8 cellular contexts compared by ENCODE assay signal in the genomic region with DNA sequence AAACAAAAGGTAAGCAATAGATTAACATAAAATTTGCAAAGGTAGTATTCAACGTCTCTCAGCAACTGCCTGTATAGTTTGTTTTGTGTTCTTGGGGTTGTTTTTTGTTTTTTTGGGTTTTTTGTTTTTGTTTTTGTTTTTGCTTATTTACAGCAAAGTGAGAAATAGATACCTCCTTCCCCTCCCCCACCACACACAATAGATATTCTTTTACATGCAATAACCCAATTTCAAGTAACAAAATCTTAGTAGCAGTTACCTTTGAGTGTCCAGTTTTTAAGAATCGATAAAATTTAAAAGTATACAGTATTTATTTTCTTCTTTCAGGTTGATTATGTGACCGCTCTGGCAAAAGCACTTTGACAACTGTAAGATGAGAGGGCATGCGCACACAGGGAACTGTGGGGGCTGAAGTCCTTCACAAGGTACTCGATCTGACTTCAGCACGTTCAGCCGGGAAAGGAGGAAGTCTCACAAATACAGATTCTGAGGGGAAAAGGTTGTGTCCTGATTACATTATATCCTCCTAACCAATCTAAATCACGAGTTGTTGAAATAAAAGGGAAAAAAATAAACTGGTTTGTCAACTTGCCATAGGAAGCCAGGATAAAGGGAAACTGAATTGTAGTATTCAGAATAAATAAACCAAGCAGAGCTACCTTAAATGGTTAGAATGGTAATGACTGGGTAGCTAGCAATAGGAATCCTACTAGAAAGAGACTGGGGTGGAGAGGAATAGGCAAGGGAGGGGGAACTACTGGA. TPM values are rescaled to one million over a fixed set of nuclear protein-coding genes. Genes with fewer than 3 reads are reported as not detected.
DNase-seq lines count a peak whose midpoint lies in the region; ATAC-seq and TF ChIP-seq lines count a peak whose summit lies in the region.

No MANE protein-coding gene starts in this region.

- H3K9me3 Mint-ChIP-seq in IgD-negative memory B cell = no peaks in the 10 kb centered on the region

- H4K20me1 ChIP-seq in PC-3 (ENCODE audit: low read length) (no peaks in the 10 kb centered on the region), fibroblast of lung (ENCODE audit: control insufficient read depth, extremely low read depth, insufficient read depth, low read length) (no peaks in the 10 kb centered on the region)

- peak overlapping the region; percentile 25 to 84 (median 80) for H3K4me3 Mint-ChIP-seq in IgD-negative memory B cell

- no TSS peak for BruUV-seq in PC-3 (replicated peaks; lab: Mats Ljungman, UMichigan)

- ATAC-seq in PC-3 = peak; percentile 44

- POLR2A ChIA-PET in PC-3 (lab: Charles Lee; ENCODE audit: unreplicated experiment) = interaction anchor here (0.6 kb wide), 1 partner anchor 32 kb away, joined by 7 read pairs; no protein-coding TSS in a partner anchor

- H3K4me3 ChIP-seq in PC-3 (ENCODE audit: low read length) (peak overlapping the region; percentile 56), fibroblast of lung (replicated peaks in 1 of 4; ENCODE audit: control extremely low read depth in 1 of 4, insufficient read depth in 1 of 4, low read depth in 3 of 4, low read length in 4 of 4) (peak overlapping the region in 3 of 4 experiments; percentile 15 to 61 (median 34)), muscle layer of colon (ENCODE audit: low read depth in 1 of 2, low read length in 2 of 2) (peak overlapping the region in 1 of 2 donors; percentile 39)

- no peaks in the 10 kb centered on the region for H3F3A ChIP-seq in PC-3 (ENCODE audit: low read length, unreplicated experiment)

- DNase-seq in DMS53 (lab: John Stamatoyannopoulos, UW) = peak; percentile 93
- DNase-seq in PC-3 = peak; percentile 57
- peak; percentile 74 for DNase-seq in activated effector memory CD4-positive, alpha-beta T cell treated with anti-CD3 and anti-CD28 coated beads, Interleukin-2, amount 50 U/mL, for 16 hours
- DNase-seq in fibroblast of lung (ENCODE audit: low read depth in 2 of 2) = peak; percentile 69 to 71
- peak; percentile 95 for DNase-seq in superior temporal gyrus (ENCODE audit: extremely low spot score)
- no peak for DNase-seq in T1000 (lab: John Stamatoyannopoulos, UW)

- peaks cover 42% of the 10 kb centered on the region for H3K4me1 ChIP-seq in PC-3 (ENCODE audit: insufficient read depth, low read length)
- H3K4me1 ChIP-seq in fibroblast of lung (ENCODE audit: control insufficient read depth, extremely low read depth, insufficient read depth, low read length) = peaks cover 4% of the 10 kb centered on the region
- peaks cover 18% of the 10 kb centered on the region for H3K4me1 ChIP-seq in muscle layer of colon (ENCODE audit: insufficient read depth, low read length)

- H3K27me3 Mint-ChIP-seq in IgD-negative memory B cell = no peaks in the 10 kb centered on the region

- H3K27ac ChIP-seq in PC-3 (ENCODE audit: low read length) = no peak overlapping the region
- no peak overlapping the region for H3K27ac ChIP-seq in fibroblast of lung (ENCODE audit: insufficient read depth, low read length)
- H3K27ac ChIP-seq in muscle layer of colon (ENCODE audit: low read depth, low read length) = peak overlapping the region; percentile 68

- intact Hi-C loops in PC-3 (cut with micrococcal nuclease) = loop anchor here (1.0 to 5.0 kb wide), 2 partner anchors 47 to 101 kb away; no protein-coding TSS in a partner anchor

- H3K9me2 ChIP-seq in PC-3 (replicated peaks; ENCODE audit: low read length) = no peaks in the 10 kb centered on the region

- H2AFZ ChIP-seq in PC-3 (ENCODE audit: low read length) (peak overlapping the region; percentile 42; the same call in 1 of the 2 replicates), fibroblast of lung (ENCODE audit: low read length) (no peak overlapping the region)

- H3K27me3 ChIP-seq in PC-3 (ENCODE audit: low read length) (no peaks in the 10 kb centered on the region), fibroblast of lung (ENCODE audit: control insufficient read depth, insufficient read depth, low read length) (no peaks in the 10 kb centered on the region), muscle layer of colon (ENCODE audit: control insufficient read depth in 1 of 2, insufficient read depth in 2 of 2, low read length in 2 of 2) (no peaks in the 10 kb centered on the region)

- TF ChIP-seq CTCF in PC-3 (conservative IDR thresholded peaks at IDR 0.05; ENCODE audit: low read depth, low read length) (no peak), fibroblast of lung (conservative IDR thresholded peaks at IDR 0.05 in 1 of 2, IDR thresholded peaks at IDR 0.05 in 1 of 2; ENCODE audit: low read depth in 1 of 2, low read length in 2 of 2) (peak in 1 of 2 donors; percentile 1)

- H3K79me2 ChIP-seq in PC-3 (ENCODE audit: low read length) (0 out of 2 replicates have a peak, but pooled peaks cover 1% of the 10 kb centered on the region), fibroblast of lung (ENCODE audit: control insufficient read depth, insufficient read depth, low read length) (no peaks in the 10 kb centered on the region)

- no peaks in the 10 kb centered on the region for H3K36me3 ChIP-seq in PC-3 (ENCODE audit: low read depth, low read length)
- H3K36me3 ChIP-seq in fibroblast of lung (ENCODE audit: control insufficient read depth, insufficient read depth, low read length) = no peaks in the 10 kb centered on the region
- H3K36me3 ChIP-seq in muscle layer of colon (ENCODE audit: insufficient read depth, low read length) = no peaks in the 10 kb centered on the region

- peak overlapping the region in 2 of 3 donors; percentile 21 to 74 for H3K27ac Mint-ChIP-seq in IgD-negative memory B cell

- peaks cover 22 to 32% (median 32%) of the 10 kb centered on the region in 3 donors for H3K4me1 Mint-ChIP-seq in IgD-negative memory B cell

- peak overlapping the region; percentile 79 for H3K4me2 ChIP-seq in PC-3 (ENCODE audit: low read length)
- peak overlapping the region; percentile 28 for H3K4me2 ChIP-seq in fibroblast of lung (ENCODE audit: extremely low read depth, insufficient read depth, low read length)

- CTCF ChIA-PET in PC-3 (lab: Charles Lee) = interaction anchor here (1.0 kb wide), 1 partner anchor 48 kb away, joined by 7 read pairs; a partner anchor contains a TSS

- H3K9me3 ChIP-seq in PC-3 (ENCODE audit: low read length) (no peaks in the 10 kb centered on the region), fibroblast of lung (ENCODE audit: control insufficient read depth, insufficient read depth, low read depth, low read length) (no peaks in the 10 kb centered on the region), muscle layer of colon (ENCODE audit: low read length) (no peaks in the 10 kb centered on the region)

- H3K36me3 Mint-ChIP-seq in IgD-negative memory B cell = peaks cover 2% of the 10 kb centered on the region

- H3K9ac ChIP-seq in PC-3 (ENCODE audit: low read length) (no peak overlapping the region), fibroblast of lung (ENCODE audit: insufficient read depth, low read length) (no peak overlapping the region), muscle layer of colon (ENCODE audit: low read length) (peak overlapping the region; percentile 41)

RNA-seq across cellular contexts. Expression of a gene that starts 47.8 kb away (rescaled TPM):
- polyA plus RNA-seq in IgD-negative memory B cell (2.5 TPM), fibroblast of lung (0.27 and 0.37 TPM in 2 replicates)
- total RNA-seq in PC-3 (2014; rRNA removed) (0.80 and 1.3 TPM in 2 replicates), fibroblast of lung (0.51 and 0.66 TPM in 2 replicates)
- 0.29 and 0.41 TPM in 2 replicates for polyA plus RNA-seq in fibroblast of lung (2012)
- polyA minus RNA-seq in fibroblast of lung (ENCODE audit: low replicate concordance) = 1.3 TPM in 1 of 2 replicates, not detected in the other

RNA-seq across cellular contexts. Expression of a gene that starts 47.9 kb away (rescaled TPM):
- 21.1 TPM for polyA plus RNA-seq in IgD-negative memory B cell
- 6.7 and 7.4 TPM in 2 replicates for total RNA-seq in PC-3 (2014; rRNA removed)
- 13.4 and 17.3 TPM in 2 replicates for total RNA-seq in fibroblast of lung
- 38.2 and 49.1 TPM in 2 replicates for polyA plus RNA-seq in fibroblast of lung
- polyA plus RNA-seq in fibroblast of lung (2012) = 29.5 and 30.5 TPM in 2 replicates
- polyA minus RNA-seq in fibroblast of lung (ENCODE audit: low replicate concordance) = 1.5 and 8.9 TPM in 2 replicates
